In the genomic region with DNA sequence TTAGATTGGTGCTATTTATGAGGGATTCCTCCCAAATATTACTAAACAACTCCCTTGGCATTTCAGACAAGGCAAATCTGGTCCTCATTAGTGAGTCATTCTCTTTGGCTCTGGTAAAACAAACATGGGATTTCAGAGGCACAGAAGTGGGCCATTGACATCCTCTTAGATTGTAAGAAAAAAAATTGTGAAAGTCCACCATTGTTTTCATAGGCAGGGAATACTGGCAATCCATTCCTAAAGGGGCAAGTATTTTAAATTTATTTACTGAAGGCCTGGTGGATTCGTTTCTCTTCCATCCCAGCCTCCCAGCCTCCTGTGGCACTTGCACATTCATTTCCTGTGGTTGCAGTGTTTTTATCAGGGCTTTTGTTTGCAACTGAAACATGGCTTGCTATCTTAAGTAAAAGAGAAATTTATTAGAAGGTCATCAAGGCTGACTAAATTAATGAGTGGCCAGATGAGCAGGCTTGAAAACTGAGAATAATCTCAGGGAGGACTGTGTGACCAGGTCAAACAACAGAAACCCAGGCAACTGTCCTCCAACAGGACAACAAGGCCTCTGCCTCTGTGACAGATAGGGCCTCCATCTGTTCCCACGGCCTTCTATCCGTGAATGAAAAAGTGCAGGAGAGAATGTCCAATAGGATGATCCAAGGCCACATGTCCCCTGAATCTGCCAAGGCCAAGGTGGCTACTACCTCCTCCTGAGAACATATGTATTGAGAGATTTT, we compare ENCODE assay signal across 12 cellular contexts. TPM values are rescaled to one million over a fixed set of nuclear protein-coding genes. Genes with fewer than 3 reads are reported as not detected.
DNase-seq lines count a peak whose midpoint lies in the region; ATAC-seq, FAIRE-seq and TF ChIP-seq lines count a peak whose summit lies in the region.
"Had no signal": no experiment of that assay in that cellular context is flagged by ENCODE, and none has a peak within 500 bp of the region (broad histone marks: within the 10 kb centered on the region; RNA-seq: fewer than 3 reads in every experiment).

No MANE protein-coding gene starts in this region.

- H2AFZ ChIP-seq in H1 (ENCODE audit: low read length), result no peak overlapping the region

- no peak overlapping the region for H4K8ac ChIP-seq in H1 (ENCODE audit: extremely low read depth, insufficient read depth, low read length)

- no peak overlapping the region for H2BK20ac ChIP-seq in H1 (ENCODE audit: low read length)

- DNase-seq in AG20443 (ENCODE audit: low spot score), result peak; percentile 83
- DNase-seq in NCI-H446 treated with DMSO at 0.1 percent for 48 hours (lab: John Stamatoyannopoulos, UW), result peak; percentile 78
- DNase-seq in H1 (ENCODE audit: low read depth in 1 of 2, low spot score in 2 of 2), result no peak
- peak; percentile 57 for DNase-seq in myocyte (ENCODE audit: low read depth)
- DNase-seq in foreskin keratinocyte, result no peak
- no peak for DNase-seq in GM12891 (ENCODE audit: insufficient read length, low spot score)
- no peak for DNase-seq in KG1 (lab: John Stamatoyannopoulos, UW)
- DNase-seq: activated CD4-positive, alpha-beta T cell treated with anti-CD3 and anti-CD28 coated beads, Interleukin-2, amount 10 ng/mL, durations not matched to agents 24 days and 14 days; COR-L47 had no signal

- no peak for FAIRE-seq in H1 (lab: Jason Lieb, UNC)
- no peak for FAIRE-seq in GM12891 (lab: Jason Lieb, UNC)

- H3K27me3 ChIP-seq in H1 (replicated peaks in 1 of 4; ENCODE audit: control insufficient read depth in 3 of 4, extremely low read depth in 1 of 4, insufficient read depth in 3 of 4, low read length in 3 of 4), result no peaks in the 10 kb centered on the region
- H3K27me3 ChIP-seq in foreskin keratinocyte, result peaks cover 13% of the 10 kb centered on the region
- H3K27me3 ChIP-seq: adrenal gland had no signal

- H4K20me1 ChIP-seq in H1 (replicated peaks in 1 of 2; ENCODE audit: control insufficient read depth in 1 of 2, insufficient read depth in 2 of 2, low read length in 2 of 2), result no peaks in the 10 kb centered on the region

- H4K5ac ChIP-seq in H1 (ENCODE audit: insufficient read length, low read depth, low read length), result no peak overlapping the region

- CTCF ChIA-PET in H1 (lab: Charles Lee; ENCODE audit: partially characterized antibody), result no interaction called here

- TF ChIP-seq RAD21 in H1 (IDR thresholded peaks at IDR 0.05 in 1 of 2, conservative IDR thresholded peaks at IDR 0.05 in 1 of 2; ENCODE audit: low read depth in 2 of 2, low read length in 2 of 2), result no peak

- no peak overlapping the region for H3K14ac ChIP-seq in H1 (ENCODE audit: insufficient read length)

- H3K23me2 ChIP-seq in H1 (ENCODE audit: low read depth, low read length), result peaks cover 3% of the 10 kb centered on the region; the same call in 1 of the 2 replicates

- H2BK12ac ChIP-seq in H1 (ENCODE audit: low read depth, low read length), result no peak overlapping the region

- peaks cover 0 to 8% (median 5%) of the 10 kb centered on the region in 4 experiments; a peak in 4 of 7 replicates for H3K4me1 ChIP-seq in H1 (replicated peaks in 1 of 4; ENCODE audit: control insufficient read depth in 3 of 4, insufficient read depth in 4 of 4, low read length in 3 of 4)
- H3K4me1 ChIP-seq in foreskin keratinocyte, result no peaks in the 10 kb centered on the region
- H3K4me1 ChIP-seq: adrenal gland had no signal

- ATAC-seq in HG02678 (IDR thresholded peaks at IDR 0.05; ENCODE audit: unreplicated experiment) (no peak), foreskin keratinocyte (no peak)
- ATAC-seq: Panc1 had no signal

- no peaks in the 10 kb centered on the region for H3K9me3 ChIP-seq in H1 (ENCODE audit: insufficient read depth in 2 of 2, low read depth in 1 of 2, low read length in 1 of 2)
- H3K9me3 ChIP-seq: adrenal gland had no signal

- H2AK5ac ChIP-seq in H1 (ENCODE audit: low read depth, low read length), result no peak overlapping the region

- WGBS in H1 (ENCODE audit: extremely low coverage in 1 of 2, insufficient coverage in 1 of 2, insufficient read length in 1 of 2, insufficient replicate concordance in 2 of 2, low coverage in 1 of 2, low lambda C conversion rate in 2 of 2, missing lambda C conversion rate in 1 of 2), 2 experiments, result 71% methylated on average over 3 of the region's 3 CpGs; no CpG with 5 or more reads in 1 of the 2 experiments

- POLR2A ChIA-PET in H1 (lab: Charles Lee; ENCODE audit: partially characterized antibody), result no interaction called here

- no peak overlapping the region for H3K4ac ChIP-seq in H1 (replicated peaks; ENCODE audit: insufficient read length, low read depth, low read length)

- 0 out of 2 replicates have a peak, but pooled peaks cover 2% of the 10 kb centered on the region for H3K79me1 ChIP-seq in H1 (ENCODE audit: low read depth, low read length)

- H3K4me2 ChIP-seq in H1 (ENCODE audit: insufficient read depth in 1 of 2, low read depth in 2 of 2, low read length in 2 of 2), result no peak overlapping the region

- H3K18ac ChIP-seq in H1 (ENCODE audit: extremely low read depth, low read length), result no peak overlapping the region

- no peak overlapping the region for H3K56ac ChIP-seq in H1 (replicated peaks; ENCODE audit: insufficient read length, low read depth, low read length)

- no peak for TF ChIP-seq EP300 in H1 (IDR thresholded peaks at IDR 0.05; ENCODE audit: borderline replicate concordance in 1 of 2, low read depth in 2 of 2, low read length in 2 of 2)

- H2BK5ac ChIP-seq in H1 (ENCODE audit: low read depth, low read length), result no peak overlapping the region

- 0 out of 2 replicates have a peak overlapping the region, but pooled peaks have one; percentile 65 for H2BK15ac ChIP-seq in H1 (ENCODE audit: low read length)

- no peak for TF ChIP-seq POLR2A in H1 (IDR thresholded peaks at IDR 0.05; ENCODE audit: control extremely low read depth in 1 of 2, low read depth in 2 of 2, low read length in 2 of 2)
- no peak for TF ChIP-seq POLR2A in GM12891 (IDR thresholded peaks at IDR 0.05; ENCODE audit: low read depth, low read length)

- no peak overlapping the region for H3K9ac ChIP-seq in H1 (replicated peaks in 1 of 4; ENCODE audit: extremely low read depth in 1 of 4, low read depth in 3 of 4, low read length in 3 of 4)

- no peak overlapping the region for H3K27ac ChIP-seq in H1 (ENCODE audit: low read depth, low read length)
- no peak overlapping the region for H3K27ac ChIP-seq in foreskin keratinocyte
- H3K27ac ChIP-seq: adrenal gland had no signal

- H2BK120ac ChIP-seq in H1 (replicated peaks; ENCODE audit: low read depth, low read length), result no peak overlapping the region

- H3K4me3 ChIP-seq in H1 (ENCODE audit: extremely low read depth in 1 of 4, insufficient read depth in 2 of 4, low read depth in 3 of 4, low read length in 4 of 4), result no peak overlapping the region
- H3K4me3 ChIP-seq: adrenal gland had no signal

- H4K91ac ChIP-seq in H1 (replicated peaks; ENCODE audit: insufficient read length, low read length), result no peak overlapping the region

- no peaks in the 10 kb centered on the region for H3K36me3 ChIP-seq in H1 (ENCODE audit: control insufficient read depth in 2 of 4, insufficient read depth in 4 of 4, low read length in 3 of 4)
- H3K36me3 ChIP-seq: adrenal gland had no signal

- no peaks in the 10 kb centered on the region for H3K79me2 ChIP-seq in H1 (ENCODE audit: control insufficient read depth in 1 of 2, insufficient read depth in 2 of 2, low read length in 2 of 2)

- H3K23ac ChIP-seq in H1 (ENCODE audit: insufficient read length), result no peak overlapping the region

- no peak for TF ChIP-seq CTCF in H1 (IDR thresholded peaks at IDR 0.05; ENCODE audit: control extremely low read depth in 1 of 3, insufficient read depth in 1 of 3, low read depth in 1 of 3, low read length in 3 of 3)
- TF ChIP-seq CTCF in foreskin keratinocyte (conservative IDR thresholded peaks at IDR 0.05), result no peak

TF ChIP-seq in H1, 55 proteins besides CTCF, POLR2A, EP300 and RAD21 (continues in another document):
- no peak for TF ChIP-seq GTF2F1 (IDR thresholded peaks at IDR 0.05; ENCODE audit: borderline replicate concordance, low read depth, low read length)
- no peak for TF ChIP-seq ASH2L (IDR thresholded peaks at IDR 0.05; ENCODE audit: low read length)
- TF ChIP-seq CREB1 (IDR thresholded peaks at IDR 0.05), result no peak
- TF ChIP-seq CEBPB (IDR thresholded peaks at IDR 0.05; ENCODE audit: low read depth, low read length), result no peak

TF ChIP-seq in GM12891, 5 proteins besides CTCF, POLR2A, EP300 and RAD21:
- TF ChIP-seq PAX5 (IDR thresholded peaks at IDR 0.05; ENCODE audit: insufficient read depth, low read length, severe bottlenecking), result no peak
- no peak for TF ChIP-seq SPI1 (IDR thresholded peaks at IDR 0.05; ENCODE audit: low read depth, low read length)
- TF ChIP-seq POLR2AphosphoS5 (IDR thresholded peaks at IDR 0.05; ENCODE audit: low read depth, low read length), result no peak
- TF ChIP-seq POU2F2 (IDR thresholded peaks at IDR 0.05; ENCODE audit: low read depth, low read length), result no peak
- no peak for TF ChIP-seq TAF1 (IDR thresholded peaks at IDR 0.05; ENCODE audit: low read depth, low read length)

RNA-seq across cellular contexts. Expression of gene TNFAIP6, which starts 23.1 kb away (rescaled TPM):
- 1.1 and 2.0 TPM in 2 replicates for total RNA-seq in H1 (2021; fragmentation: NEBNext Ultra II Directional; extraction: Animal tissue kit (Norgen Biotek cat#: 25700))
- polyA plus RNA-seq in H1 (2011; rRNA removed), result 0.74 and 1.1 TPM in 2 replicates
- 1.5 TPM for polyA plus RNA-seq in H1 (2011; cell fraction: cytosol; rRNA removed)
- 0.39 TPM for polyA plus RNA-seq in H1 (2011; cell fraction: nucleus; rRNA removed)
- 0.71 to 3.1 TPM (median 1.1 TPM) in 4 replicates for polyA plus RNA-seq in H1 (2012, experiment 1 of 2)
- polyA plus RNA-seq in H1 (2012, experiment 2 of 2), result 0.59 TPM
- polyA plus RNA-seq in H1 (2013, experiment 1 of 2), result 4.4 TPM
- 4.7 TPM for polyA plus RNA-seq in H1 (2013, experiment 2 of 2)
- polyA minus RNA-seq in H1 (2011; rRNA and poly(A)+ RNA removed), result 0.60 and 1.4 TPM in 2 replicates
- polyA minus RNA-seq in H1 (2011; cell fraction: cytosol; rRNA and poly(A)+ RNA removed), result not detected
- polyA minus RNA-seq in H1 (2011; cell fraction: nucleus; rRNA and poly(A)+ RNA removed), result 0.90 TPM
- total RNA-seq in myocyte, result 8.8 and 10.6 TPM in 2 replicates
- 14.5 TPM for polyA plus RNA-seq in myocyte (2012)
- total RNA-seq in foreskin keratinocyte, result not detected in 2 replicates
- polyA plus RNA-seq in foreskin keratinocyte, result not detected in 2 replicates
- polyA plus RNA-seq in GM12891 (2012; ENCODE audit: low read depth, missing spikeins), result 0.80 TPM
- total RNA-seq: activated CD4-positive, alpha-beta T cell treated with anti-CD3 and anti-CD28 coated beads, Interleukin-2, amount 10 ng/mL, durations not matched to agents 24 days and 14 days had no signal

RNA-seq across cellular contexts. Expression of gene NMI, which starts 44.8 kb away (rescaled TPM):
- 4.5 and 5.0 TPM in 2 replicates for total RNA-seq in H1 (2021; fragmentation: NEBNext Ultra II Directional; extraction: Animal tissue kit (Norgen Biotek cat#: 25700))
- polyA plus RNA-seq in H1 (2011; rRNA removed) (0.57 and 1.1 TPM in 2 replicates), foreskin keratinocyte (15.3 and 15.5 TPM in 2 replicates)
- polyA plus RNA-seq in H1 (2011; cell fraction: cytosol; rRNA removed), result 1.8 TPM
- 0.31 TPM for polyA plus RNA-seq in H1 (2011; cell fraction: nucleus; rRNA removed)
- polyA plus RNA-seq in H1 (2012, experiment 1 of 2), result 3.3 to 5.1 TPM (median 3.9 TPM) in 4 replicates
- polyA plus RNA-seq in H1 (2012, experiment 2 of 2), result 1.6 TPM
- 3.6 TPM for polyA plus RNA-seq in H1 (2013, experiment 1 of 2)
- polyA plus RNA-seq in H1 (2013, experiment 2 of 2), result 3.5 TPM
- 0.60 and 0.71 TPM in 2 replicates for polyA minus RNA-seq in H1 (2011; rRNA and poly(A)+ RNA removed)
- 1.2 TPM for polyA minus RNA-seq in H1 (2011; cell fraction: cytosol; rRNA and poly(A)+ RNA removed)
- 2.0 TPM for polyA minus RNA-seq in H1 (2011; cell fraction: nucleus; rRNA and poly(A)+ RNA removed)
- total RNA-seq in myocyte (5.9 and 6.2 TPM in 2 replicates), foreskin keratinocyte (13.3 and 15.3 TPM in 2 replicates)
- 6.5 TPM for polyA plus RNA-seq in myocyte (2012)
- 41.4 TPM for polyA plus RNA-seq in GM12891 (2012; ENCODE audit: low read depth, missing spikeins)

Comparison
In these comparisons a context has a peak if more than half of its experiments do, and no peak if none do; other contexts are left out.
1. DNase-seq: peak in AG20443 (single experiment), NCI-H446 treated with DMSO at 0.1 percent for 48 hours (single experiment) and myocyte (single experiment); none in H1 (0 of 2), foreskin keratinocyte (0 of 2), GM12891 (single experiment) and KG1 (single experiment).